Comparison of ENCODE assay signal across 15 cellular contexts in the genomic region with DNA sequence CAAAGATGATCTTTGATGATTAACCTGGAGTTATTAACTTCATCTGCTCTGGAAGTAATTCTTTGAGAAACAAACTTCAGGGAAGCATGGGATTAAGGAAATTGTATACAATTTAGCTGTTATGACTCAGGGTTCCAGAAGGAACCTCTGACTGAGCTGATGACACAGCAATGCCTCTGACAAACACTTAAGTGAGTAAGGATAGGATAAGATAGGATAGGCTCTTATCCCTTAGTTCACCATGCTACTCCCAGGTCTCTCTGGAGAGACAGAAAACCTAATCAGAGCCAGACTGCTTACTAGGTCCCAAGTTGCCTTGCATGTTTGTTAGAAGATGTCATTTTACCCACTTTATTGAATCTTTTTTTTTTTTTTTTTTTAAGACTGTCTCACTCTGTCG.
A peak's percentile ranks its signal among the peaks of the same experiment; 100 is the strongest.
DNase-seq lines count a peak whose midpoint lies in the region; ATAC-seq and TF ChIP-seq lines count a peak whose summit lies in the region.
"Had no signal": no experiment of that assay in that cellular context is flagged by ENCODE, and none has a peak within 500 bp of the region (broad histone marks: within the 10 kb centered on the region; RNA-seq: fewer than 3 reads in every experiment).

No MANE protein-coding gene starts in this region.

- no peak overlapping the region for H3K9ac ChIP-seq in adipocyte (ENCODE audit: low read length)

- no peak for TF ChIP-seq CTCF in AG04449 (IDR thresholded peaks at IDR 0.05; ENCODE audit: insufficient read depth, low read length, missing control alignments)

- no peak for ATAC-seq in HG02938 (IDR thresholded peaks at IDR 0.05; ENCODE audit: unreplicated experiment)
- no peak for ATAC-seq in HG02884 (IDR thresholded peaks at IDR 0.05; ENCODE audit: unreplicated experiment)
- ATAC-seq: GM12878 had no signal

- H3K4me3 ChIP-seq in AG04449 (ENCODE audit: low read depth, low read length) (no peak overlapping the region), adipocyte (ENCODE audit: low read length) (no peak overlapping the region)
- H3K4me3 ChIP-seq: adrenal gland, GM12878, suprapubic skin had no signal

- CTCF ChIA-PET in AG04449 (lab: Yijun Ruan, JAX): interaction anchor here (0.7 to 1.0 kb wide), 3 partner anchors 8 to 22 kb away, joined by 4 to 5 read pairs (median 5); no protein-coding TSS in a partner anchor
- CTCF ChIA-PET in HEK293T (lab: Yijun Ruan, JAX): no interaction called here

- H3K9me3 ChIP-seq in adipocyte (ENCODE audit: control insufficient read depth, low read length): no peaks in the 10 kb centered on the region
- H3K9me3 ChIP-seq: adrenal gland, suprapubic skin had no signal

- DNase-seq in AG04449 (ENCODE audit: low read depth, low spot score) (peak; percentile 12), HPDE6-E6E7 (ENCODE audit: extremely low spot score) (peak; percentile 45), adipocyte (ENCODE audit: low read depth) (peak; percentile 15), fibroblast of the conjunctiva (ENCODE audit: low read depth) (peak; percentile 5), HEK293T (ENCODE audit: extremely low spot score) (no peak), putamen (ENCODE audit: low spot score) (no peak)
- DNase-seq: adrenal gland, AML-193, DND-41, NCI-H1105, NCI-H446 treated with DMSO at 0.1 percent for 48 hours had no signal

- POLR2A ChIA-PET in AG04449 (lab: Yijun Ruan, JAX): interaction anchor here (0.9 kb wide), 1 partner anchor 12 kb away, joined by 3 read pairs; no protein-coding TSS in a partner anchor
- POLR2A ChIA-PET in HEK293T (lab: Yijun Ruan, JAX): interaction anchor here (1.6 kb wide), 1 partner anchor 12 kb away, joined by 4 read pairs; the partner anchor contains the start of gene TMEM38B

- H3K36me3 ChIP-seq in adipocyte (ENCODE audit: control insufficient read depth, insufficient read depth, low read length, severe bottlenecking): no peaks in the 10 kb centered on the region
- H3K36me3 ChIP-seq: adrenal gland, suprapubic skin had no signal

- H3K4me1 ChIP-seq in adipocyte (ENCODE audit: control insufficient read depth, insufficient read depth, low read length): no peaks in the 10 kb centered on the region
- H3K4me1 ChIP-seq: adrenal gland, suprapubic skin had no signal

- no peaks in the 10 kb centered on the region for H3K27me3 ChIP-seq in adipocyte (replicated peaks; ENCODE audit: control insufficient read depth, insufficient read depth, low read length)
- H3K27me3 ChIP-seq: adrenal gland, suprapubic skin had no signal

TF ChIP-seq in HEK293T, 16 proteins besides CTCF, POLR2A, EP300 and RAD21:
- TF ChIP-seq ZNF384 (IDR thresholded peaks at IDR 0.05) (no peak), L3MBTL2 (conservative IDR thresholded peaks at IDR 0.05) (no peak), SP1 (IDR thresholded peaks at IDR 0.05) (no peak)

Comparison
In these comparisons a context has a peak if more than half of its experiments do, and no peak if none do; other contexts are left out.
1. DNase-seq: peak in AG04449 (single experiment), HPDE6-E6E7 (single experiment), adipocyte (single experiment) and fibroblast of the conjunctiva (single experiment); none in HEK293T (single experiment) and putamen (single experiment).